2 cellular contexts compared by ENCODE assay signal in genomic region chr12:132620893-132621656, GRCh38.
TF ChIP-seq lines count a peak whose summit lies in the region.

No MANE protein-coding gene starts in this region.

TF ChIP-seq in PFSK-1, 5 proteins besides CTCF, POLR2A, EP300 and RAD21:
- no peak for TF ChIP-seq FOXP2 (optimal IDR thresholded peaks at IDR 0.05; ENCODE audit: borderline replicate concordance, extremely low read depth, extremely low read length, insufficient read depth)
- TF ChIP-seq POLR2AphosphoS5 (IDR thresholded peaks at IDR 0.05; ENCODE audit: low read depth, low read length): peak; percentile 72

TF ChIP-seq in HepG2, 621 proteins besides CTCF, POLR2A, EP300 and RAD21:
- TF ChIP-seq GRHL1 (CRISPR knock-in tag; conservative IDR thresholded peaks at IDR 0.05): no peak
- 0 out of 2 replicates have a peak, but pooled peaks have one; percentile 5 for TF ChIP-seq HOXA3 (CRISPR knock-in tag; IDR thresholded peaks at IDR 0.05)
- TF ChIP-seq SIN3A (IDR thresholded peaks at IDR 0.05; ENCODE audit: borderline replicate concordance, low read depth, low read length): no peak
- peak; percentile 20 for TF ChIP-seq AGO1 (IDR thresholded peaks at IDR 0.05; ENCODE audit: low read depth, low read length, poor library complexity, severe bottlenecking)
- peak; percentile 63; the same call in 1 of the 2 replicates for TF ChIP-seq AKAP8 (CRISPR knock-in tag; IDR thresholded peaks at IDR 0.05)
